ENCODE assay signal across 14 cellular contexts in genomic region chr9:37386988-37387387, GRCh38.
"Had no signal": no experiment of that assay in that cellular context is flagged by ENCODE, and none has a peak within 500 bp of the region (broad histone marks: within the 10 kb centered on the region; RNA-seq: fewer than 3 reads in every experiment).

No MANE protein-coding gene starts in this region.

- H3K9me3 ChIP-seq: adrenal gland, stomach, uterus had no signal

- H3K4me1 ChIP-seq: adrenal gland, parathyroid adenoma, stomach, uterus had no signal

- H3K79me2 ChIP-seq: parathyroid adenoma had no signal

- DNase-seq: activated CD4-positive, alpha-beta T cell treated with anti-CD3 and anti-CD28 coated beads, Interleukin-2, amount 10 ng/mL, durations not matched to agents 7 days and 5 days; activated naive CD4-positive, alpha-beta T cell treated with anti-CD3 and anti-CD28 coated beads, Interleukin-2, amount 10 ng/mL, durations not matched to agents 7 days and 5 days; activated T-cell treated with anti-CD3 and anti-CD28 coated beads for 4 hours; adrenal gland; central memory CD4-positive, alpha-beta T cell; effector memory CD4-positive, alpha-beta T cell; hypothalamus; stimulated activated CD4-positive, alpha-beta T cell treated with anti-CD3 and anti-CD28 coated beads, Interleukin-4, amount 100 ng/mL, for 1 hour; stimulated activated CD8-positive, alpha-beta memory T cell treated with anti-CD3 and anti-CD28 coated beads, Interleukin-4, amount 100 ng/mL, for 48 hours; stomach; uterus had no signal

- H3K4me2 ChIP-seq: neural progenitor cell had no signal

- H3K36me3 ChIP-seq: adrenal gland, neural progenitor cell, stomach, uterus had no signal

- H3K4me3 ChIP-seq: adrenal gland, coronary artery, neural progenitor cell, stomach, uterus had no signal

- H3K27me3 ChIP-seq: adrenal gland, neural progenitor cell, stomach, uterus had no signal

- H3K27ac ChIP-seq: adrenal gland, coronary artery, neural progenitor cell, parathyroid adenoma, stomach, uterus had no signal

- H3K9ac ChIP-seq: neural progenitor cell, parathyroid adenoma had no signal

- H2AFZ ChIP-seq: neural progenitor cell, parathyroid adenoma had no signal
